In the genomic region with DNA sequence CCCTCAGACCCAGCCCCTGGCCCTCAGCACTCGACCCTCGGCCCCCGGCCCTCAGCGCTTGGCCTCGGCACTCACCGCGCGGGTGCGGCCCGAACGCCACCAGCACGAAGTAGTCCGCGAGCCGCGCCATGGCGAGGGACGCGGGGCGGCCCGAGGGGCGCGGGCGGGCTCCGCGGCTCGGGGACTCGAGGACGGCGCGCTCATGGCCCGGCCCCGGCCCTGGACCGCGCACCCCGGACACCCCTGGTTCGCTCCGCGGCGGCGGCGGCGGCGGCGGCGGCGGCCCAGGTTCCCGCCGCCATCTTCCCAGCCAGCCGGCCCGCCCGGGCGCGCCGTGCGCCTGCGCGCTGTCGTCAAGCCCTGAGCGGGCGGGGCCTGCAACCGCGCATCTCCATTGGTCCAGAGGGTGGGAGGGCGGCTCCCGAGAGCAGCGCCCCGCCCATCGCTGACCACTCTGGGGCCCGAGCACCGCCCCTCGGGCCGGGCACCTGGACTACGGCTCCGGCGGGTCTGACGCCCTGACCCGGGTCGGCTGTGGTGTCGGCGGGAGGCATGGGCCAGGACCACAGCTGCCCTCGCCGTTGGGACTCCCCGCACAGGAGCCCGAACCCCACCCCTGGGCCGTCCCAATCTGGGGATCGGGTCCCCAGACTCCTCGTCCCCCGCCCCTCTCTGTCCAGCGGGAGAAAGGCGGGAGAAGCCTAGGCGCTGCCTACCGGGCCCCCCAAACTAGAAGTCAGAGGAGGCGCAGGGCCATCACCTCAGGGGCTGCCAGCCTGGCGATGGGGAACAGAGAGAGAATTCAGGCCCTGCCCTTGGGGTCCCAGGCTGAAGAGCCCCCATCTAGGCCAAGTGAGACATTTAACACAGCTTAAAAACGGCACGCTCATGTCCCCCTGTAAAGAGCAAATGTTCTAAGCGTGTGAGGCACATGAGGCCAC, we compare ENCODE assay signal across 8 cellular contexts. TPM values are rescaled to one million over a fixed set of nuclear protein-coding genes. Genes with fewer than 3 reads are reported as not detected.
DNase-seq lines count a peak whose midpoint lies in the region; ATAC-seq and TF ChIP-seq lines count a peak whose summit lies in the region.

A gene with protein sequence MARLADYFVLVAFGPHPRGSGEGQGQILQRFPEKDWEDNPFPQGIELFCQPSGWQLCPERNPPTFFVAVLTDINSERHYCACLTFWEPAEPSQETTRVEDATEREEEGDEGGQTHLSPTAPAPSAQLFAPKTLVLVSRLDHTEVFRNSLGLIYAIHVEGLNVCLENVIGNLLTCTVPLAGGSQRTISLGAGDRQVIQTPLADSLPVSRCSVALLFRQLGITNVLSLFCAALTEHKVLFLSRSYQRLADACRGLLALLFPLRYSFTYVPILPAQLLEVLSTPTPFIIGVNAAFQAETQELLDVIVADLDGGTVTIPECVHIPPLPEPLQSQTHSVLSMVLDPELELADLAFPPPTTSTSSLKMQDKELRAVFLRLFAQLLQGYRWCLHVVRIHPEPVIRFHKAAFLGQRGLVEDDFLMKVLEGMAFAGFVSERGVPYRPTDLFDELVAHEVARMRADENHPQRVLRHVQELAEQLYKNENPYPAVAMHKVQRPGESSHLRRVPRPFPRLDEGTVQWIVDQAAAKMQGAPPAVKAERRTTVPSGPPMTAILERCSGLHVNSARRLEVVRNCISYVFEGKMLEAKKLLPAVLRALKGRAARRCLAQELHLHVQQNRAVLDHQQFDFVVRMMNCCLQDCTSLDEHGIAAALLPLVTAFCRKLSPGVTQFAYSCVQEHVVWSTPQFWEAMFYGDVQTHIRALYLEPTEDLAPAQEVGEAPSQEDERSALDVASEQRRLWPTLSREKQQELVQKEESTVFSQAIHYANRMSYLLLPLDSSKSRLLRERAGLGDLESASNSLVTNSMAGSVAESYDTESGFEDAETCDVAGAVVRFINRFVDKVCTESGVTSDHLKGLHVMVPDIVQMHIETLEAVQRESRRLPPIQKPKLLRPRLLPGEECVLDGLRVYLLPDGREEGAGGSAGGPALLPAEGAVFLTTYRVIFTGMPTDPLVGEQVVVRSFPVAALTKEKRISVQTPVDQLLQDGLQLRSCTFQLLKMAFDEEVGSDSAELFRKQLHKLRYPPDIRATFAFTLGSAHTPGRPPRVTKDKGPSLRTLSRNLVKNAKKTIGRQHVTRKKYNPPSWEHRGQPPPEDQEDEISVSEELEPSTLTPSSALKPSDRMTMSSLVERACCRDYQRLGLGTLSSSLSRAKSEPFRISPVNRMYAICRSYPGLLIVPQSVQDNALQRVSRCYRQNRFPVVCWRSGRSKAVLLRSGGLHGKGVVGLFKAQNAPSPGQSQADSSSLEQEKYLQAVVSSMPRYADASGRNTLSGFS (N-terminal part only) (minus strand): TSS at position 325 of the 941 bp plus-strand sequence. CDS start 195 bp downstream, at position 130.

- peaks cover 13% of the 10 kb centered on the region for H3K27me3 ChIP-seq in HUES6 (ENCODE audit: control insufficient read depth, insufficient read depth, low read length)
- no peaks in the 10 kb centered on the region for H3K27me3 ChIP-seq in esophagus (ENCODE audit: control insufficient read depth in 1 of 2, insufficient read depth in 2 of 2, low read length in 2 of 2)
- peaks cover 0 to 4% of the 10 kb centered on the region in 2 donors for H3K27me3 ChIP-seq in mucosa of rectum (ENCODE audit: control insufficient read depth in 2 of 2, insufficient read depth in 2 of 2, low read length in 2 of 2)

- H3K27ac ChIP-seq in HUES6 (ENCODE audit: low read depth, low read length): no peak within 1 kb of the TSS
- H3K27ac ChIP-seq in esophagus (ENCODE audit: low read depth in 2 of 2, low read length in 1 of 2): peak within 1 kb of the TSS; percentile 77 to 84
- peak within 1 kb of the TSS; percentile 67 to 72 for H3K27ac ChIP-seq in mucosa of rectum (ENCODE audit: low read depth in 2 of 2, low read length in 2 of 2)

- peaks cover 35% of the 10 kb centered on the region for H3K4me1 ChIP-seq in HUES6 (ENCODE audit: control insufficient read depth, insufficient read depth, low read length)
- H3K4me1 ChIP-seq in esophagus (ENCODE audit: control insufficient read depth in 2 of 2, insufficient read depth in 2 of 2, low read length in 1 of 2): peaks cover 26 to 45% of the 10 kb centered on the region in 2 donors
- peaks cover 46% of the 10 kb centered on the region in 2 donors for H3K4me1 ChIP-seq in mucosa of rectum (ENCODE audit: control insufficient read depth in 2 of 2, insufficient read depth in 2 of 2, low read length in 2 of 2)

- H3K9me3 ChIP-seq in HUES6 (ENCODE audit: control insufficient read depth, insufficient read depth, low read depth, low read length) (no peaks in the 10 kb centered on the region), esophagus (ENCODE audit: control insufficient read depth in 2 of 2, insufficient read depth in 1 of 2, low read depth in 1 of 2, low read length in 1 of 2) (no peaks in the 10 kb centered on the region), mucosa of rectum (ENCODE audit: control insufficient read depth in 2 of 2, low read length in 2 of 2) (no peaks in the 10 kb centered on the region)

- 0 out of 2 replicates have a peak, but pooled peaks cover 6% of the 10 kb centered on the region for H3K36me3 ChIP-seq in HUES6 (ENCODE audit: control insufficient read depth, insufficient read depth, low read length)
- peaks cover 0 to 3% of the 10 kb centered on the region in 2 donors for H3K36me3 ChIP-seq in esophagus (ENCODE audit: control insufficient read depth in 2 of 2, insufficient read depth in 2 of 2, low read length in 1 of 2)
- peaks cover 0 to 2% of the 10 kb centered on the region in 2 donors for H3K36me3 ChIP-seq in mucosa of rectum (ENCODE audit: control insufficient read depth in 2 of 2, insufficient read depth in 2 of 2, low read length in 2 of 2)

- H3K9ac ChIP-seq in HUES6 (ENCODE audit: low read length) (peak within 1 kb of the TSS; percentile 74), mucosa of rectum (ENCODE audit: low read depth in 1 of 2, low read length in 2 of 2) (peak within 1 kb of the TSS; percentile 84)

- WGBS in esophagus, 2 donors: 1 to 2% methylated on average over 34 to 97 of the region's 97 CpGs

- peak; percentile 98 for DNase-seq in COLO829 (ENCODE audit: low spot score)
- peak; percentile 91 to 93 for DNase-seq in activated T-cell treated with anti-CD3 and anti-CD28 coated beads, Interleukin-2, amount 50 U/mL, for 48 hours
- DNase-seq in stimulated activated CD8-positive, alpha-beta memory T cell treated with anti-CD3 and anti-CD28 coated beads, Interleukin-4, amount 100 ng/mL, for 24 hours (ENCODE audit: low read depth): peak; percentile 81

- H3K4me3 ChIP-seq in HUES6 (ENCODE audit: low read depth, low read length): peak within 1 kb of the TSS; percentile 73
- peak within 1 kb of the TSS; percentile 85 to 96 for H3K4me3 ChIP-seq in esophagus (ENCODE audit: low read depth in 1 of 2, low read length in 2 of 2)
- H3K4me3 ChIP-seq in mucosa of rectum (ENCODE audit: low read length in 2 of 2): peak within 1 kb of the TSS; percentile 82 to 83

- ATAC-seq in GM21360 (IDR thresholded peaks at IDR 0.05; ENCODE audit: unreplicated experiment): peak; percentile 66

TF ChIP-seq in PFSK-1, 5 proteins besides CTCF, POLR2A, EP300 and RAD21:
- no peak for TF ChIP-seq SIN3A (IDR thresholded peaks at IDR 0.05; ENCODE audit: borderline replicate concordance, insufficient read depth, low read length)
- no peak for TF ChIP-seq TAF1 (IDR thresholded peaks at IDR 0.05; ENCODE audit: borderline replicate concordance, insufficient read depth, low read length)
- TF ChIP-seq POLR2AphosphoS5 (IDR thresholded peaks at IDR 0.05; ENCODE audit: low read depth, low read length): peak; percentile 66; the same call in 1 of the 2 replicates
- TF ChIP-seq, protein P1, sequence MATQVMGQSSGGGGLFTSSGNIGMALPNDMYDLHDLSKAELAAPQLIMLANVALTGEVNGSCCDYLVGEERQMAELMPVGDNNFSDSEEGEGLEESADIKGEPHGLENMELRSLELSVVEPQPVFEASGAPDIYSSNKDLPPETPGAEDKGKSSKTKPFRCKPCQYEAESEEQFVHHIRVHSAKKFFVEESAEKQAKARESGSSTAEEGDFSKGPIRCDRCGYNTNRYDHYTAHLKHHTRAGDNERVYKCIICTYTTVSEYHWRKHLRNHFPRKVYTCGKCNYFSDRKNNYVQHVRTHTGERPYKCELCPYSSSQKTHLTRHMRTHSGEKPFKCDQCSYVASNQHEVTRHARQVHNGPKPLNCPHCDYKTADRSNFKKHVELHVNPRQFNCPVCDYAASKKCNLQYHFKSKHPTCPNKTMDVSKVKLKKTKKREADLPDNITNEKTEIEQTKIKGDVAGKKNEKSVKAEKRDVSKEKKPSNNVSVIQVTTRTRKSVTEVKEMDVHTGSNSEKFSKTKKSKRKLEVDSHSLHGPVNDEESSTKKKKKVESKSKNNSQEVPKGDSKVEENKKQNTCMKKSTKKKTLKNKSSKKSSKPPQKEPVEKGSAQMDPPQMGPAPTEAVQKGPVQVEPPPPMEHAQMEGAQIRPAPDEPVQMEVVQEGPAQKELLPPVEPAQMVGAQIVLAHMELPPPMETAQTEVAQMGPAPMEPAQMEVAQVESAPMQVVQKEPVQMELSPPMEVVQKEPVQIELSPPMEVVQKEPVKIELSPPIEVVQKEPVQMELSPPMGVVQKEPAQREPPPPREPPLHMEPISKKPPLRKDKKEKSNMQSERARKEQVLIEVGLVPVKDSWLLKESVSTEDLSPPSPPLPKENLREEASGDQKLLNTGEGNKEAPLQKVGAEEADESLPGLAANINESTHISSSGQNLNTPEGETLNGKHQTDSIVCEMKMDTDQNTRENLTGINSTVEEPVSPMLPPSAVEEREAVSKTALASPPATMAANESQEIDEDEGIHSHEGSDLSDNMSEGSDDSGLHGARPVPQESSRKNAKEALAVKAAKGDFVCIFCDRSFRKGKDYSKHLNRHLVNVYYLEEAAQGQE (IDR thresholded peaks at IDR 0.05; ENCODE audit: insufficient read depth in 1 of 2, low read depth in 2 of 2, low read length in 2 of 2): no peak
- TF ChIP-seq FOXP2 (optimal IDR thresholded peaks at IDR 0.05; ENCODE audit: borderline replicate concordance, extremely low read depth, extremely low read length, insufficient read depth): peak; percentile 78

RNA-seq across cellular contexts. Expression of the gene that starts here (rescaled TPM):
- 77.8 TPM for polyA plus RNA-seq in PFSK-1 (2012; ENCODE audit: insufficient read length, low read depth)
- 10 to 100 TPM; 44.3 to 73.5 TPM for polyA plus RNA-seq in esophagus
